12 cellular contexts compared by ENCODE assay signal in genomic region chr19:35236638-35237400, GRCh38. TPM values are rescaled to one million over a fixed set of nuclear protein-coding genes. Genes with fewer than 3 reads are reported as not detected.
DNase-seq lines count a peak whose midpoint lies in the region; ATAC-seq and TF ChIP-seq lines count a peak whose summit lies in the region.
"Had no signal": no experiment of that assay in that cellular context is flagged by ENCODE, and none has a peak within 500 bp of the region (broad histone marks: within the 10 kb centered on the region; RNA-seq: fewer than 3 reads in every experiment).

No MANE protein-coding gene starts in this region.

- H3K27ac ChIP-seq in DND-41 (ENCODE audit: low read length), result no peak overlapping the region
- H3K27ac ChIP-seq in OCI-LY1 (ENCODE audit: low read depth, low read length, poor library complexity, severe bottlenecking), result no peak overlapping the region
- no peak overlapping the region for H3K27ac ChIP-seq in esophagus muscularis mucosa (replicated peaks in 1 of 4)
- H3K27ac ChIP-seq: psoas muscle had no signal

- H3K79me2 ChIP-seq in DND-41 (ENCODE audit: insufficient read depth, low read length), result no peaks in the 10 kb centered on the region
- H3K79me2 ChIP-seq in OCI-LY1 (ENCODE audit: insufficient read depth, low read length), result no peaks in the 10 kb centered on the region

- H3K4me2 ChIP-seq in DND-41 (ENCODE audit: insufficient read depth, low read length), result no peak overlapping the region
- no peak overlapping the region for H3K4me2 ChIP-seq in OCI-LY1 (ENCODE audit: low read length)

- no peak overlapping the region for H3K27ac Mint-ChIP-seq in chondrocyte (ENCODE audit: unreplicated experiment)

- no peak for ATAC-seq in DND-41 (ENCODE audit: insufficient read depth, low read depth)
- ATAC-seq in HG03045 (IDR thresholded peaks at IDR 0.05; ENCODE audit: unreplicated experiment), result no peak
- ATAC-seq: psoas muscle had no signal

- WGBS in esophagus muscularis mucosa, result 72% methylated on average over 6 of the region's 6 CpGs

- H3K27me3 ChIP-seq in DND-41 (ENCODE audit: insufficient read depth, low read length, poor library complexity) (no peaks in the 10 kb centered on the region), OCI-LY1 (ENCODE audit: insufficient read depth, low read length) (peaks cover 22% of the 10 kb centered on the region; the same call in 1 of the 2 replicates), esophagus muscularis mucosa (peaks cover 0 to 23% (median 0%) of the 10 kb centered on the region in 4 donors)

- H3K9ac ChIP-seq in DND-41 (ENCODE audit: low read depth, low read length) (no peak overlapping the region), OCI-LY1 (ENCODE audit: low read length) (no peak overlapping the region)

- H3K4me1 Mint-ChIP-seq in chondrocyte (ENCODE audit: low read depth), result no peaks in the 10 kb centered on the region

- peak; percentile 2 to 18 for DNase-seq in AML-193 (lab: John Stamatoyannopoulos, UW)
- DNase-seq in DND-41, result no peak
- DNase-seq in esophagus muscularis mucosa (ENCODE audit: extremely low spot score), result peak; percentile 31
- DNase-seq in stimulated activated naive CD4-positive, alpha-beta T cell treated with Interleukin-2 at 50 U/mL for 16 hours (lab: John Stamatoyannopoulos, UW), result no peak
- DNase-seq in chondrocyte (ENCODE audit: low spot score), result no peak
- DNase-seq: NCI-H2107, psoas muscle, SHP77 treated with DMSO at 0.1 percent for 48 hours had no signal

- intact Hi-C loops in esophagus muscularis mucosa (cut with DNase I), result no loop called here

- peak; percentile 37 for TF ChIP-seq CTCF in DND-41 (IDR thresholded peaks at IDR 0.05; ENCODE audit: borderline replicate concordance, extremely low read depth, low read length, poor library complexity, severe bottlenecking)
- TF ChIP-seq CTCF in OCI-LY1 (IDR thresholded peaks at IDR 0.05; ENCODE audit: low read length), result peak; percentile 44; the same call in 1 of the 2 replicates
- no peak for TF ChIP-seq CTCF in esophagus muscularis mucosa (IDR thresholded peaks at IDR 0.05)
- no peak for TF ChIP-seq CTCF in chondrocyte (IDR thresholded peaks at IDR 0.05)

- no peak overlapping the region for H3K4me3 Mint-ChIP-seq in chondrocyte (ENCODE audit: unreplicated experiment)

- H3K9me3 Mint-ChIP-seq in chondrocyte (ENCODE audit: low read depth), result peaks cover 23% of the 10 kb centered on the region

- no peaks in the 10 kb centered on the region for H3F3A ChIP-seq in OCI-LY1 (ENCODE audit: insufficient read depth, low read length)

- H3K36me3 ChIP-seq in DND-41 (ENCODE audit: insufficient read depth, low read length) (no peaks in the 10 kb centered on the region), OCI-LY1 (ENCODE audit: insufficient read depth, low read length) (no peaks in the 10 kb centered on the region; the same call in 1 of the 2 replicates), esophagus muscularis mucosa (no peaks in the 10 kb centered on the region)

- H3K4me3 ChIP-seq in DND-41 (ENCODE audit: low read depth in 1 of 2, low read length in 2 of 2) (no peak overlapping the region), OCI-LY1 (ENCODE audit: low read depth, low read length, poor library complexity, severe bottlenecking) (no peak overlapping the region), esophagus muscularis mucosa (no peak overlapping the region)
- H3K4me3 ChIP-seq: psoas muscle had no signal

- H3K4me1 ChIP-seq in DND-41 (ENCODE audit: insufficient read depth, low read length), result no peaks in the 10 kb centered on the region
- no peaks in the 10 kb centered on the region for H3K4me1 ChIP-seq in OCI-LY1 (ENCODE audit: insufficient read depth, low read length, severe bottlenecking)
- no peaks in the 10 kb centered on the region for H3K4me1 ChIP-seq in esophagus muscularis mucosa
- H3K4me1 ChIP-seq: psoas muscle had no signal

- peaks cover 35% of the 10 kb centered on the region for H3K27me3 Mint-ChIP-seq in chondrocyte (ENCODE audit: low read depth)

- H3K9me3 ChIP-seq in DND-41 (ENCODE audit: insufficient read depth, low read length, severe bottlenecking) (no peaks in the 10 kb centered on the region), OCI-LY1 (ENCODE audit: low read length) (peaks cover 16% of the 10 kb centered on the region), esophagus muscularis mucosa (peaks cover 0 to 16% (median 11%) of the 10 kb centered on the region in 4 donors)

- H4K20me1 ChIP-seq in DND-41 (ENCODE audit: insufficient read depth, low read length), result no peaks in the 10 kb centered on the region
- H4K20me1 ChIP-seq in OCI-LY1 (ENCODE audit: insufficient read depth, low read length), result no peaks in the 10 kb centered on the region

- H2AFZ ChIP-seq in DND-41 (ENCODE audit: low read depth, low read length) (no peak overlapping the region), OCI-LY1 (ENCODE audit: low read length) (no peak overlapping the region)

- no peaks in the 10 kb centered on the region for H3K9me2 ChIP-seq in OCI-LY1 (ENCODE audit: low read depth, low read length)

- TF ChIP-seq EP300 in esophagus muscularis mucosa (IDR thresholded peaks at IDR 0.05), result no peak

- TF ChIP-seq POLR2A in esophagus muscularis mucosa (IDR thresholded peaks at IDR 0.05; ENCODE audit: low read depth), result no peak

- H3K36me3 Mint-ChIP-seq in chondrocyte (ENCODE audit: low read depth), result peaks cover 10% of the 10 kb centered on the region

RNA-seq across cellular contexts. Expression of gene FAM187B, which starts 8.3 kb away (rescaled TPM):
- total RNA-seq in esophagus muscularis mucosa (not detected), chondrocyte (not detected in 3 replicates)
- total RNA-seq: cardiac septum, lower leg skin, psoas muscle had no signal

RNA-seq across cellular contexts. Expression of gene LSR, which starts 12.0 kb away (rescaled TPM):
- total RNA-seq in esophagus muscularis mucosa (10 to 100 TPM in 2 of 4 donors, 1 to 10 TPM in 2; 5.1 to 19.2 (median 10.8) TPM), chondrocyte (0.24 to 0.99 TPM (median 0.64 TPM) in 3 replicates)

RNA-seq across cellular contexts. Expression of gene USF2, which starts 31.9 kb away (rescaled TPM):
- total RNA-seq in esophagus muscularis mucosa (100 to 1,000 TPM; 111 to 122 (median 116) TPM), chondrocyte (86.1 to 101 TPM (median 86.3 TPM) in 3 replicates)

RNA-seq across cellular contexts. Expression of gene HAMP, which starts 45.5 kb away (rescaled TPM):
- not detected for total RNA-seq in esophagus muscularis mucosa
- not detected in 3 replicates for total RNA-seq in chondrocyte
- total RNA-seq: cardiac septum, lower leg skin had no signal

RNA-seq across cellular contexts. Expression of gene MAG, which starts 55.1 kb away (rescaled TPM):
- total RNA-seq in esophagus muscularis mucosa, result 1 to 10 TPM in 2 of 4 donors, under 1 TPM in 1, not detected in 1; 0.65 to 2.4 (median 1.2) TPM
- total RNA-seq in chondrocyte, result not detected in 3 replicates
- total RNA-seq: cardiac septum had no signal

Comparison
In these comparisons a context has a peak if more than half of its experiments do, and no peak if none do; other contexts are left out.
1. DNase-seq: peak in AML-193 (2 of 2) and esophagus muscularis mucosa (single experiment); none in DND-41 (single experiment), stimulated activated naive CD4-positive, alpha-beta T cell treated with Interleukin-2 at 50 U/mL for 16 hours (single experiment) and chondrocyte (single experiment).
2. CTCF ChIP-seq: peak in DND-41 (single experiment) and OCI-LY1 (single experiment); none in esophagus muscularis mucosa (0 of 3) and chondrocyte (single experiment).